Comparison of ENCODE assay signal across 2 cellular contexts in the genomic region with DNA sequence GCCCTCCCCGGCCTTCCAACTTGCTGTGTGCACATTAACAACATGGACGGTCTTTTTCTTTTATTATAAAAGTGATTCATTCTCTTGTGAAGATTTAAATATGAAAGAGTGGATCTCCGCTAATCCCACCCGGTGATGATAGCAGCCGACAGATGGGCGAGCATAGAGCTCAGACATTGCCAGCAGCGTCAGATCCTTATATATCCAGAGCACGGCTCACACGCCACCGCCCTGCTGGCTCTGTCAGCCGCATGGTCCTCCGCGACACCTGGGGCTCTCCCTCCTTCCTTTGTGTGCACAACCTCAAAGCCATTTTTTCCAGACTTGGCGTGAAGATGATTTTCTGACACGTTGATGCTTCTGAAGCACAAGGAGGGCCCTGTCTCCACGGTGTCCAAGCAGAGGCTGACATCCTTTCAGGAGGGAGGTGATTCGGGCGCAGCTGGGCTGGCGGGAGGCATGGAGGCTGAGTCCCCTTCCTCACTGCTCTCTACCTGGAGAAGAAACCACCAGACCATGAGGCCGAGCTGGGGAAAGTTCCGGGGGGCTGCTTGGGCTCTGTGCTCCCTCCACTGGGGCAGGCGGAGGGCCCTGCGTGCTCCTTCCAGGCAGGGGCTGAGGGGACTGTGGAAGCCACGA.
TF ChIP-seq lines count a peak whose summit lies in the region.

No MANE protein-coding gene starts in this region.

TF ChIP-seq in WTC11, 78 proteins besides CTCF, POLR2A, EP300 and RAD21 (continues in another document):
- TF ChIP-seq CBFB (CRISPR knock-in tag; IDR thresholded peaks at IDR 0.05; ENCODE audit: low read depth), result no peak
- TF ChIP-seq NFYB (CRISPR knock-in tag; conservative IDR thresholded peaks at IDR 0.05; ENCODE audit: low read depth), result no peak
- no peak for TF ChIP-seq TEAD4 (CRISPR knock-in tag; IDR thresholded peaks at IDR 0.05)
- TF ChIP-seq, protein P1, sequence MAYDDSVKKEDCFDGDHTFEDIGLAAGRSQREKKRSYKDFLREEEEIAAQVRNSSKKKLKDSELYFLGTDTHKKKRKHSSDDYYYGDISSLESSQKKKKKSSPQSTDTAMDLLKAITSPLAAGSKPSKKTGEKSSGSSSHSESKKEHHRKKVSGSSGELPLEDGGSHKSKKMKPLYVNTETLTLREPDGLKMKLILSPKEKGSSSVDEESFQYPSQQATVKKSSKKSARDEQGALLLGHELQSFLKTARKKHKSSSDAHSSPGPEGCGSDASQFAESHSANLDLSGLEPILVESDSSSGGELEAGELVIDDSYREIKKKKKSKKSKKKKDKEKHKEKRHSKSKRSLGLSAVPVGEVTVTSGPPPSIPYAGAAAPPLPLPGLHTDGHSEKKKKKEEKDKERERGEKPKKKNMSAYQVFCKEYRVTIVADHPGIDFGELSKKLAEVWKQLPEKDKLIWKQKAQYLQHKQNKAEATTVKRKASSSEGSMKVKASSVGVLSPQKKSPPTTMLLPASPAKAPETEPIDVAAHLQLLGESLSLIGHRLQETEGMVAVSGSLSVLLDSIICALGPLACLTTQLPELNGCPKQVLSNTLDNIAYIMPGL (CRISPR knock-in tag; IDR thresholded peaks at IDR 0.05), result no peak
- TF ChIP-seq MYBL2 (CRISPR knock-in tag; IDR thresholded peaks at IDR 0.05), result no peak
- TF ChIP-seq MAX (CRISPR knock-in tag; IDR thresholded peaks at IDR 0.05), result no peak
- no peak for TF ChIP-seq MXD4 (CRISPR knock-in tag; IDR thresholded peaks at IDR 0.05; ENCODE audit: borderline replicate concordance)
- TF ChIP-seq ZNF671 (CRISPR knock-in tag; IDR thresholded peaks at IDR 0.05), result no peak
- TF ChIP-seq, protein P2, sequence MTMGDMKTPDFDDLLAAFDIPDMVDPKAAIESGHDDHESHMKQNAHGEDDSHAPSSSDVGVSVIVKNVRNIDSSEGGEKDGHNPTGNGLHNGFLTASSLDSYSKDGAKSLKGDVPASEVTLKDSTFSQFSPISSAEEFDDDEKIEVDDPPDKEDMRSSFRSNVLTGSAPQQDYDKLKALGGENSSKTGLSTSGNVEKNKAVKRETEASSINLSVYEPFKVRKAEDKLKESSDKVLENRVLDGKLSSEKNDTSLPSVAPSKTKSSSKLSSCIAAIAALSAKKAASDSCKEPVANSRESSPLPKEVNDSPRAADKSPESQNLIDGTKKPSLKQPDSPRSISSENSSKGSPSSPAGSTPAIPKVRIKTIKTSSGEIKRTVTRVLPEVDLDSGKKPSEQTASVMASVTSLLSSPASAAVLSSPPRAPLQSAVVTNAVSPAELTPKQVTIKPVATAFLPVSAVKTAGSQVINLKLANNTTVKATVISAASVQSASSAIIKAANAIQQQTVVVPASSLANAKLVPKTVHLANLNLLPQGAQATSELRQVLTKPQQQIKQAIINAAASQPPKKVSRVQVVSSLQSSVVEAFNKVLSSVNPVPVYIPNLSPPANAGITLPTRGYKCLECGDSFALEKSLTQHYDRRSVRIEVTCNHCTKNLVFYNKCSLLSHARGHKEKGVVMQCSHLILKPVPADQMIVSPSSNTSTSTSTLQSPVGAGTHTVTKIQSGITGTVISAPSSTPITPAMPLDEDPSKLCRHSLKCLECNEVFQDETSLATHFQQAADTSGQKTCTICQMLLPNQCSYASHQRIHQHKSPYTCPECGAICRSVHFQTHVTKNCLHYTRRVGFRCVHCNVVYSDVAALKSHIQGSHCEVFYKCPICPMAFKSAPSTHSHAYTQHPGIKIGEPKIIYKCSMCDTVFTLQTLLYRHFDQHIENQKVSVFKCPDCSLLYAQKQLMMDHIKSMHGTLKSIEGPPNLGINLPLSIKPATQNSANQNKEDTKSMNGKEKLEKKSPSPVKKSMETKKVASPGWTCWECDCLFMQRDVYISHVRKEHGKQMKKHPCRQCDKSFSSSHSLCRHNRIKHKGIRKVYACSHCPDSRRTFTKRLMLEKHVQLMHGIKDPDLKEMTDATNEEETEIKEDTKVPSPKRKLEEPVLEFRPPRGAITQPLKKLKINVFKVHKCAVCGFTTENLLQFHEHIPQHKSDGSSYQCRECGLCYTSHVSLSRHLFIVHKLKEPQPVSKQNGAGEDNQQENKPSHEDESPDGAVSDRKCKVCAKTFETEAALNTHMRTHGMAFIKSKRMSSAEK (CRISPR knock-in tag; IDR thresholded peaks at IDR 0.05; ENCODE audit: borderline replicate concordance), result no peak
- TF ChIP-seq, protein P3, sequence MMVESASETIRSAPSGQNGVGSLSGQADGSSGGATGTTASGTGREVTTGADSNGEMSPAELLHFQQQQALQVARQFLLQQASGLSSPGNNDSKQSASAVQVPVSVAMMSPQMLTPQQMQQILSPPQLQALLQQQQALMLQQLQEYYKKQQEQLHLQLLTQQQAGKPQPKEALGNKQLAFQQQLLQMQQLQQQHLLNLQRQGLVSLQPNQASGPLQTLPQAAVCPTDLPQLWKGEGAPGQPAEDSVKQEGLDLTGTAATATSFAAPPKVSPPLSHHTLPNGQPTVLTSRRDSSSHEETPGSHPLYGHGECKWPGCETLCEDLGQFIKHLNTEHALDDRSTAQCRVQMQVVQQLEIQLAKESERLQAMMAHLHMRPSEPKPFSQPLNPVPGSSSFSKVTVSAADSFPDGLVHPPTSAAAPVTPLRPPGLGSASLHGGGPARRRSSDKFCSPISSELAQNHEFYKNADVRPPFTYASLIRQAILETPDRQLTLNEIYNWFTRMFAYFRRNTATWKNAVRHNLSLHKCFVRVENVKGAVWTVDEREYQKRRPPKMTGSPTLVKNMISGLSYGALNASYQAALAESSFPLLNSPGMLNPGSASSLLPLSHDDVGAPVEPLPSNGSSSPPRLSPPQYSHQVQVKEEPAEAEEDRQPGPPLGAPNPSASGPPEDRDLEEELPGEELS (CRISPR knock-in tag; IDR thresholded peaks at IDR 0.05), result no peak
- TF ChIP-seq, protein P4, sequence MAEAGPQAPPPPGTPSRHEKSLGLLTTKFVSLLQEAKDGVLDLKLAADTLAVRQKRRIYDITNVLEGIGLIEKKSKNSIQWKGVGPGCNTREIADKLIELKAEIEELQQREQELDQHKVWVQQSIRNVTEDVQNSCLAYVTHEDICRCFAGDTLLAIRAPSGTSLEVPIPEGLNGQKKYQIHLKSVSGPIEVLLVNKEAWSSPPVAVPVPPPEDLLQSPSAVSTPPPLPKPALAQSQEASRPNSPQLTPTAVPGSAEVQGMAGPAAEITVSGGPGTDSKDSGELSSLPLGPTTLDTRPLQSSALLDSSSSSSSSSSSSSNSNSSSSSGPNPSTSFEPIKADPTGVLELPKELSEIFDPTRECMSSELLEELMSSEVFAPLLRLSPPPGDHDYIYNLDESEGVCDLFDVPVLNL (CRISPR knock-in tag; IDR thresholded peaks at IDR 0.05; ENCODE audit: borderline replicate concordance, low read depth), result no peak
- no peak for TF ChIP-seq CREM (CRISPR knock-in tag; IDR thresholded peaks at IDR 0.05)
- no peak for TF ChIP-seq ZNF396 (CRISPR knock-in tag; IDR thresholded peaks at IDR 0.05; ENCODE audit: borderline replicate concordance)

TF ChIP-seq in SK-N-SH, 30 proteins besides CTCF, POLR2A, EP300 and RAD21:
- no peak for TF ChIP-seq TEAD4 (IDR thresholded peaks at IDR 0.05; ENCODE audit: borderline replicate concordance, insufficient read depth)
- no peak for TF ChIP-seq RFX5 (IDR thresholded peaks at IDR 0.05; ENCODE audit: low read length)
- TF ChIP-seq SMC3 (IDR thresholded peaks at IDR 0.05; ENCODE audit: low read depth, low read length), result no peak
- no peak for TF ChIP-seq ELF1 (IDR thresholded peaks at IDR 0.05)
- TF ChIP-seq, protein P5, sequence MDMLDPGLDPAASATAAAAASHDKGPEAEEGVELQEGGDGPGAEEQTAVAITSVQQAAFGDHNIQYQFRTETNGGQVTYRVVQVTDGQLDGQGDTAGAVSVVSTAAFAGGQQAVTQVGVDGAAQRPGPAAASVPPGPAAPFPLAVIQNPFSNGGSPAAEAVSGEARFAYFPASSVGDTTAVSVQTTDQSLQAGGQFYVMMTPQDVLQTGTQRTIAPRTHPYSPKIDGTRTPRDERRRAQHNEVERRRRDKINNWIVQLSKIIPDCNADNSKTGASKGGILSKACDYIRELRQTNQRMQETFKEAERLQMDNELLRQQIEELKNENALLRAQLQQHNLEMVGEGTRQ (IDR thresholded peaks at IDR 0.05; ENCODE audit: borderline replicate concordance, low read depth, low read length), result no peak
- TF ChIP-seq NFIC (IDR thresholded peaks at IDR 0.05; ENCODE audit: borderline replicate concordance), result no peak
- TF ChIP-seq, protein P6, sequence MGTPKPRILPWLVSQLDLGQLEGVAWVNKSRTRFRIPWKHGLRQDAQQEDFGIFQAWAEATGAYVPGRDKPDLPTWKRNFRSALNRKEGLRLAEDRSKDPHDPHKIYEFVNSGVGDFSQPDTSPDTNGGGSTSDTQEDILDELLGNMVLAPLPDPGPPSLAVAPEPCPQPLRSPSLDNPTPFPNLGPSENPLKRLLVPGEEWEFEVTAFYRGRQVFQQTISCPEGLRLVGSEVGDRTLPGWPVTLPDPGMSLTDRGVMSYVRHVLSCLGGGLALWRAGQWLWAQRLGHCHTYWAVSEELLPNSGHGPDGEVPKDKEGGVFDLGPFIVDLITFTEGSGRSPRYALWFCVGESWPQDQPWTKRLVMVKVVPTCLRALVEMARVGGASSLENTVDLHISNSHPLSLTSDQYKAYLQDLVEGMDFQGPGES (IDR thresholded peaks at IDR 0.05; ENCODE audit: low read depth, low read length), result no peak
- TF ChIP-seq PBX3 (IDR thresholded peaks at IDR 0.05), result no peak
- TF ChIP-seq, protein P7, sequence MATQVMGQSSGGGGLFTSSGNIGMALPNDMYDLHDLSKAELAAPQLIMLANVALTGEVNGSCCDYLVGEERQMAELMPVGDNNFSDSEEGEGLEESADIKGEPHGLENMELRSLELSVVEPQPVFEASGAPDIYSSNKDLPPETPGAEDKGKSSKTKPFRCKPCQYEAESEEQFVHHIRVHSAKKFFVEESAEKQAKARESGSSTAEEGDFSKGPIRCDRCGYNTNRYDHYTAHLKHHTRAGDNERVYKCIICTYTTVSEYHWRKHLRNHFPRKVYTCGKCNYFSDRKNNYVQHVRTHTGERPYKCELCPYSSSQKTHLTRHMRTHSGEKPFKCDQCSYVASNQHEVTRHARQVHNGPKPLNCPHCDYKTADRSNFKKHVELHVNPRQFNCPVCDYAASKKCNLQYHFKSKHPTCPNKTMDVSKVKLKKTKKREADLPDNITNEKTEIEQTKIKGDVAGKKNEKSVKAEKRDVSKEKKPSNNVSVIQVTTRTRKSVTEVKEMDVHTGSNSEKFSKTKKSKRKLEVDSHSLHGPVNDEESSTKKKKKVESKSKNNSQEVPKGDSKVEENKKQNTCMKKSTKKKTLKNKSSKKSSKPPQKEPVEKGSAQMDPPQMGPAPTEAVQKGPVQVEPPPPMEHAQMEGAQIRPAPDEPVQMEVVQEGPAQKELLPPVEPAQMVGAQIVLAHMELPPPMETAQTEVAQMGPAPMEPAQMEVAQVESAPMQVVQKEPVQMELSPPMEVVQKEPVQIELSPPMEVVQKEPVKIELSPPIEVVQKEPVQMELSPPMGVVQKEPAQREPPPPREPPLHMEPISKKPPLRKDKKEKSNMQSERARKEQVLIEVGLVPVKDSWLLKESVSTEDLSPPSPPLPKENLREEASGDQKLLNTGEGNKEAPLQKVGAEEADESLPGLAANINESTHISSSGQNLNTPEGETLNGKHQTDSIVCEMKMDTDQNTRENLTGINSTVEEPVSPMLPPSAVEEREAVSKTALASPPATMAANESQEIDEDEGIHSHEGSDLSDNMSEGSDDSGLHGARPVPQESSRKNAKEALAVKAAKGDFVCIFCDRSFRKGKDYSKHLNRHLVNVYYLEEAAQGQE (IDR thresholded peaks at IDR 0.05; ENCODE audit: low read depth, low read length), result no peak
- TF ChIP-seq FOSL2 (IDR thresholded peaks at IDR 0.05; ENCODE audit: borderline replicate concordance, low read depth), result no peak
- no peak for TF ChIP-seq MXI1 (IDR thresholded peaks at IDR 0.05; ENCODE audit: low read depth, low read length)
- no peak for TF ChIP-seq RXRA (IDR thresholded peaks at IDR 0.05; ENCODE audit: borderline replicate concordance, low read depth)
- no peak for TF ChIP-seq POLR2AphosphoS5 (IDR thresholded peaks at IDR 0.05; ENCODE audit: low read depth, low read length)
- TF ChIP-seq MAX (IDR thresholded peaks at IDR 0.05; ENCODE audit: low read depth), result no peak
- TF ChIP-seq FOXM1 (IDR thresholded peaks at IDR 0.05; ENCODE audit: low read depth), result no peak
- TF ChIP-seq EZH2phosphoT487 (IDR thresholded peaks at IDR 0.05; ENCODE audit: borderline replicate concordance, low read depth), result no peak
- TF ChIP-seq MEF2A (IDR thresholded peaks at IDR 0.05; ENCODE audit: borderline replicate concordance, low read depth), result no peak
- TF ChIP-seq JUND (IDR thresholded peaks at IDR 0.05), result no peak
- no peak for TF ChIP-seq USF1 (IDR thresholded peaks at IDR 0.05; ENCODE audit: borderline replicate concordance, low read depth)
